In genomic region chr1:101025680-101026393, GRCh38 we compare ENCODE assay signal across 8 cellular contexts. TPM values are rescaled to one million over a fixed set of nuclear protein-coding genes. Genes with fewer than 3 reads are reported as not detected.
A peak's percentile ranks its signal among the peaks of the same experiment; 100 is the strongest.
DNase-seq lines count a peak whose midpoint lies in the region; ATAC-seq and TF ChIP-seq lines count a peak whose summit lies in the region.

DPH5 (minus strand) TSS chr1:101025784; CDS start chr1:101025443, 341 bp downstream.

- intact Hi-C loops in Panc1 (cut with micrococcal nuclease; ENCODE audit: unreplicated experiment) = loop anchor here (10.0 kb wide), 1 partner anchor 259 kb away; no protein-coding TSS in a partner anchor
- intact Hi-C loops in esophagus muscularis mucosa (cut with DNase I) = loop anchor here (5.0 kb wide), 1 partner anchor 211 kb away; the partner anchor contains the start of gene S1PR1

- H3K4me3 ChIP-seq in Panc1 (ENCODE audit: low read depth in 2 of 2, low read length in 2 of 2) (peak within 1 kb of the TSS; percentile 74 to 91), esophagus muscularis mucosa (peak within 1 kb of the TSS; percentile 69 to 84 (median 72)), muscle layer of duodenum (ENCODE audit: low read depth in 1 of 2, low read length in 2 of 2) (peak within 1 kb of the TSS; percentile 70 to 88)

- no peaks in the 10 kb centered on the region for H3K9me3 Mint-ChIP-seq in IgD-negative memory B cell

- CTCF ChIA-PET in Panc1 (lab: Charles Lee) = no interaction called here

- WGBS in esophagus muscularis mucosa = 0% methylated on average over 8 of the region's 37 CpGs

- POLR2A ChIA-PET in Panc1 (lab: Charles Lee) = no interaction called here

- peaks cover 36 to 42% (median 37%) of the 10 kb centered on the region in 3 donors for H3K4me1 Mint-ChIP-seq in IgD-negative memory B cell

- no peak for TF ChIP-seq EP300 in esophagus muscularis mucosa (IDR thresholded peaks at IDR 0.05)

- H3K27me3 ChIP-seq in Panc1 (ENCODE audit: control insufficient read depth, insufficient read depth, low read length) (no peaks in the 10 kb centered on the region), esophagus muscularis mucosa (no peaks in the 10 kb centered on the region), muscle layer of duodenum (ENCODE audit: low read depth, low read length) (no peaks in the 10 kb centered on the region)

- peaks cover 1% of the 10 kb centered on the region for H3K27me3 Mint-ChIP-seq in IgD-negative memory B cell

- ATAC-seq in GM21528 (IDR thresholded peaks at IDR 0.05; ENCODE audit: low FRiP score, unreplicated experiment) (peak; percentile 86), Panc1 (peak; percentile 98)

- TF ChIP-seq CTCF in Panc1 (IDR thresholded peaks at IDR 0.05) = no peak
- TF ChIP-seq CTCF in esophagus muscularis mucosa (IDR thresholded peaks at IDR 0.05) = no peak

- H3K36me3 Mint-ChIP-seq in IgD-negative memory B cell = peaks cover 6% of the 10 kb centered on the region

- DNase-seq in DMS114 treated with DMSO at 0.1 percent for 48 hours (lab: John Stamatoyannopoulos, UW; ENCODE audit: unreplicated experiment) = peak; percentile 84
- DNase-seq in Panc1 (ENCODE audit: low read depth, low spot score) = peak; percentile 57
- DNase-seq in activated T-cell treated with anti-CD3 and anti-CD28 coated beads, Interleukin-2, amount 50 U/mL, for 48 hours = peak; percentile 93 to 94
- peak; percentile 96 for DNase-seq in esophagus muscularis mucosa (ENCODE audit: extremely low spot score)
- peak; percentile 85 to 86 for DNase-seq in stimulated activated CD8-positive, alpha-beta memory T cell treated with anti-CD3 and anti-CD28 coated beads, Interleukin-7, amount 100 ng/mL, for 4 hours (ENCODE audit: low read depth in 2 of 2)

- H3K27ac ChIP-seq in Panc1 (ENCODE audit: low read length) = peak within 1 kb of the TSS; percentile 97
- peak within 1 kb of the TSS; percentile 80 to 88 (median 86) for H3K27ac ChIP-seq in esophagus muscularis mucosa (replicated peaks in 1 of 4)
- H3K27ac ChIP-seq in muscle layer of duodenum (ENCODE audit: low read length) = peak within 1 kb of the TSS; percentile 86

- H3K4me3 Mint-ChIP-seq in IgD-negative memory B cell = peak within 1 kb of the TSS; percentile 94 to 98 (median 96)

- TF ChIP-seq POLR2A in esophagus muscularis mucosa (IDR thresholded peaks at IDR 0.05; ENCODE audit: low read depth) = peak; percentile 60

- H3K4me1 ChIP-seq in Panc1 (ENCODE audit: control insufficient read depth, insufficient read depth, low read length) (peaks cover 3% of the 10 kb centered on the region; the same call in 1 of the 2 replicates), esophagus muscularis mucosa (peaks cover 13 to 27% (median 22%) of the 10 kb centered on the region in 4 donors), muscle layer of duodenum (ENCODE audit: control insufficient read depth in 1 of 2, insufficient read depth in 2 of 2, low read length in 2 of 2) (peaks cover 3 to 6% of the 10 kb centered on the region in 2 donors)

- peak within 1 kb of the TSS; percentile 20 to 99 (median 97) for H3K27ac Mint-ChIP-seq in IgD-negative memory B cell

- H3K9me3 ChIP-seq in Panc1 (ENCODE audit: control insufficient read depth, insufficient read depth, low read depth, low read length) = no peaks in the 10 kb centered on the region
- H3K9me3 ChIP-seq in esophagus muscularis mucosa = no peaks in the 10 kb centered on the region
- H3K9me3 ChIP-seq in muscle layer of duodenum (ENCODE audit: control insufficient read depth in 1 of 2, low read length in 2 of 2) = no peaks in the 10 kb centered on the region

- in situ Hi-C loops in Panc1 (cut with HindIII; ENCODE audit: low pct_unique_long_range_greater_than_20kb, low sequenced_read_pairs) = no loop called here

- H3K36me3 ChIP-seq in Panc1 (ENCODE audit: control insufficient read depth, insufficient read depth, low read length) = peaks cover under 1% of the 10 kb centered on the region
- peaks cover 0 to 13% (median 0%) of the 10 kb centered on the region in 4 donors for H3K36me3 ChIP-seq in esophagus muscularis mucosa
- H3K36me3 ChIP-seq in muscle layer of duodenum (ENCODE audit: control insufficient read depth in 1 of 2, insufficient read depth in 2 of 2, low read length in 2 of 2) = peaks cover 4 to 6% of the 10 kb centered on the region in 2 donors

- BruUV-seq in Panc1 (replicated peaks; lab: Mats Ljungman, UMichigan) = no TSS peak

RNA-seq across cellular contexts. Expression of gene DPH5, which starts in this region (rescaled TPM):
- 30.5 TPM for polyA plus RNA-seq in IgD-negative memory B cell
- total RNA-seq in Panc1 (2021; ENCODE audit: unreplicated experiment) (22.6 TPM), esophagus muscularis mucosa (10 to 100 TPM; 12.5 to 18.1 (median 15.1) TPM)
- polyA plus RNA-seq in Panc1 (2012; ENCODE audit: insufficient read length) = 15.0 TPM

Comparison
In these comparisons a context has a peak if more than half of its experiments do, and no peak if none do; other contexts are left out.
1. Peak in every context shown above with its lines: DNase-seq, ATAC-seq, H3K4me3 ChIP-seq and H3K27ac ChIP-seq.